Comparison of ENCODE assay signal across 11 cellular contexts in the genomic region with DNA sequence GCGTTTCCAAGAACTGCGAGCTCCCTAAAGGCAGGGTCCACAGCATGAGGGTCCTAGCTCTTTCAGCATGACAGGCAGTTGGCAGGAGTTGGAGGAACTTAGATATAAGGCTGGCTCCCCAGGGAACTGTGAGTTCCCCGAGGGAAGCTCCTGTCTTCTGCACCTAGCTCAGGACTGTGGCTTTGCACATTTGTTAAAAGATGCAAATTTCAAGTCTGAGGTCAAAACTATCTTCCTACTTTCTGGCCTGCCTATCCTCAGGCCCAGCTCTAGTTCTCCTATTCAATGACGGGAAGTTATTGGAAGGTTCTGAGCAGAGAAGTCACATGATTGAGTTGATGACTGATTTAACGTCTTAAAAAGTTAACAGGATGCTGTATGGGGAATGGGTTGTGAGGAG. TPM values are rescaled to one million over a fixed set of nuclear protein-coding genes. Genes with fewer than 3 reads are reported as not detected.
DNase-seq lines count a peak whose midpoint lies in the region; ATAC-seq and TF ChIP-seq lines count a peak whose summit lies in the region.
"Had no signal": no experiment of that assay in that cellular context is flagged by ENCODE, and none has a peak within 500 bp of the region (broad histone marks: within the 10 kb centered on the region; RNA-seq: fewer than 3 reads in every experiment).

No MANE protein-coding gene starts in this region.

- no peaks in the 10 kb centered on the region for H3K9me2 ChIP-seq in DOHH2 (replicated peaks; ENCODE audit: control insufficient read depth, low read length)
- no peaks in the 10 kb centered on the region for H3K9me2 ChIP-seq in Loucy (replicated peaks; ENCODE audit: low read depth, low read length)

- no peaks in the 10 kb centered on the region for H3K27me3 ChIP-seq in DOHH2 (ENCODE audit: control insufficient read depth, low read length)
- H3K27me3 ChIP-seq in Loucy (ENCODE audit: insufficient read depth, low read length, poor library complexity, severe bottlenecking): no peaks in the 10 kb centered on the region
- H3K27me3 ChIP-seq in lower lobe of right lung (ENCODE audit: low read depth): no peaks in the 10 kb centered on the region

- H3K4me1 ChIP-seq in DOHH2 (ENCODE audit: control insufficient read depth, low read length): peaks cover 68% of the 10 kb centered on the region
- peaks cover 26% of the 10 kb centered on the region for H3K4me1 ChIP-seq in Loucy (ENCODE audit: insufficient read depth, low read length, poor library complexity, severe bottlenecking)
- peaks cover 60% of the 10 kb centered on the region for H3K4me1 ChIP-seq in lower lobe of right lung

- ATAC-seq in GM21529 (IDR thresholded peaks at IDR 0.05; ENCODE audit: unreplicated experiment) (peak; percentile 75), lower lobe of right lung (peak in 1 of 2 donors; percentile 1), HG03521 (IDR thresholded peaks at IDR 0.05; ENCODE audit: unreplicated experiment) (no peak), GM21786 (IDR thresholded peaks at IDR 0.05; ENCODE audit: unreplicated experiment) (no peak), GM19324 (IDR thresholded peaks at IDR 0.05; ENCODE audit: low FRiP score, unreplicated experiment) (no peak)
- ATAC-seq: mucosa of descending colon had no signal

- H4K20me1 ChIP-seq in DOHH2 (ENCODE audit: control insufficient read depth, insufficient read depth, low read depth, low read length) (no peaks in the 10 kb centered on the region), Loucy (ENCODE audit: insufficient read depth, low read length, poor library complexity, severe bottlenecking) (no peaks in the 10 kb centered on the region)

- TF ChIP-seq CTCF in DOHH2 (IDR thresholded peaks at IDR 0.05; ENCODE audit: low read depth, low read length, poor library complexity, severe bottlenecking) (no peak), Loucy (conservative IDR thresholded peaks at IDR 0.05; ENCODE audit: low read length) (no peak), lower lobe of right lung (IDR thresholded peaks at IDR 0.05) (no peak)

- no peaks in the 10 kb centered on the region for H3K79me2 ChIP-seq in DOHH2 (ENCODE audit: control insufficient read depth, low read length)
- H3K79me2 ChIP-seq in Loucy (ENCODE audit: insufficient read depth, low read length): no peaks in the 10 kb centered on the region

- peak overlapping the region; percentile 31 for H3K9ac ChIP-seq in Loucy (ENCODE audit: low read depth, low read length, poor library complexity, severe bottlenecking)
- H3K9ac ChIP-seq: KMS-11 had no signal

- peak overlapping the region; percentile 31 for H3K4me3 ChIP-seq in DOHH2 (ENCODE audit: low read length)
- no peak overlapping the region for H3K4me3 ChIP-seq in Loucy (ENCODE audit: low read length, poor library complexity, severe bottlenecking)
- H3K4me3 ChIP-seq in lower lobe of right lung: no peak overlapping the region
- H3K4me3 ChIP-seq: mucosa of descending colon had no signal

- H3K36me3 ChIP-seq in DOHH2 (ENCODE audit: control insufficient read depth, low read length) (peaks cover 14% of the 10 kb centered on the region), Loucy (ENCODE audit: insufficient read depth, low read length) (0 out of 2 replicates have a peak, but pooled peaks cover 5% of the 10 kb centered on the region), lower lobe of right lung (peaks cover 6% of the 10 kb centered on the region)

- DNase-seq in lower lobe of right lung: no peak
- no peak for DNase-seq in SW 1271 (lab: John Stamatoyannopoulos, UW)
- DNase-seq: mucosa of descending colon, OCI-M1 had no signal

- no peaks in the 10 kb centered on the region for H3K9me3 ChIP-seq in DOHH2 (ENCODE audit: control insufficient read depth, insufficient read depth, low read length)
- H3K9me3 ChIP-seq in Loucy (ENCODE audit: insufficient read depth, low read depth, low read length): no peaks in the 10 kb centered on the region
- H3K9me3 ChIP-seq in lower lobe of right lung: no peaks in the 10 kb centered on the region
- H3K9me3 ChIP-seq: mucosa of descending colon had no signal

- H3K27ac ChIP-seq in DOHH2 (ENCODE audit: low read depth, low read length): peak overlapping the region; percentile 35
- peak overlapping the region; percentile 87 for H3K27ac ChIP-seq in lower lobe of right lung
- H3K27ac ChIP-seq: KMS-11 had no signal

- H3K4me2 ChIP-seq in DOHH2 (ENCODE audit: low read length) (peak overlapping the region; percentile 56), Loucy (ENCODE audit: low read depth, low read length, poor library complexity, severe bottlenecking) (peak overlapping the region; percentile 18)
- H3K4me2 ChIP-seq: KMS-11 had no signal

- intact Hi-C loops in lower lobe of right lung (cut with DNase I): no loop called here

- H2AFZ ChIP-seq in Loucy (ENCODE audit: low read length): no peak overlapping the region

- H3F3A ChIP-seq in DOHH2 (ENCODE audit: control insufficient read depth, insufficient read depth): no peaks in the 10 kb centered on the region
- no peaks in the 10 kb centered on the region for H3F3A ChIP-seq in Loucy (ENCODE audit: low read depth)

RNA-seq across cellular contexts. Expression of a gene that starts 11.7 kb away (rescaled TPM):
- total RNA-seq in lower lobe of right lung: 3.1 TPM

RNA-seq across cellular contexts. Expression of a gene that starts 37.9 kb away (rescaled TPM):
- 83.5 TPM for total RNA-seq in lower lobe of right lung
